8 cellular contexts compared by ENCODE assay signal in the genomic region with DNA sequence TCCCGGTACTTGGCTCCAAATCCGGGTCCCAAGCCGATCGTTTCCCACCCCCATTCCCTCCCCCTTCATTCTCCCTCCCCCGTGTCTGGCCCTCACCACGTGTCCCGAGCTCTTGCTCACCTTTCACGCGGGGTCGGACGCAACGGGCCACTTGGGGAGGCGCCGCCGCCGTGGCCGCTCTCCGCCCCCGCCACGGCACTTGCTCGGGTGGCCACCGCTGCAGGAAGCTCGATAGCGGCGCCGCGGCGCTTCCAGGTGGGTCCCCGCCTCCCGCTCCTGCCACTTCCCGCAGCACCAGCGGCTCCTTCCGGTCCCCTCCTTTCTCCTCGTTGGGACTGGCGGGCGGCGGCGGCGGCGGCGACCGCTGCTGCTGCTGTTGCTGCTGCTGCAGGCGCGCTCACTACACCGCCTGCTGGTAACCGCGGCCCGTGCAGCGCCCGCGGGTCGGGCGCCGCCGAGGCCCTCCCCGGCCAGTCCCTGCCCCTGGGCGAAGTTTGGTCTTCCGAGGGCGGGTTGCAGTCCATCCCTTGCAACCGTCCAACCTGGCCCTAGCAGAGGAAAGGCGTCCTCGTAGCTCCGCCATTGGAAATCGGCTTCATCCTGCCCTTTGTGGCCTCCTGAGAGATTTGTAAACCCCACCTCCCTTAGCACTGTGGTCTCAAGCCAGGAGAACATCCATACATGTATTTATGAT. TPM values are rescaled to one million over a fixed set of nuclear protein-coding genes. Genes with fewer than 3 reads are reported as not detected.
A peak's percentile ranks its signal among the peaks of the same experiment; 100 is the strongest.
DNase-seq lines count a peak whose midpoint lies in the region; ATAC-seq and TF ChIP-seq lines count a peak whose summit lies in the region.

No MANE protein-coding gene starts in this region.

- CTCF ChIA-PET in T-cell (lab: Charles Lee): interaction anchor here (0.5 to 1.5 kb wide), 9 partner anchors 9 to 539 kb away, joined by 3 to 12 read pairs (median 3); a partner anchor contains a TSS

- TF ChIP-seq POLR2A in GM15510 (IDR thresholded peaks at IDR 0.05; ENCODE audit: borderline replicate concordance, extremely low read depth, insufficient read length) (peak; percentile 74), uterus (IDR thresholded peaks at IDR 0.05) (peak in 1 of 2 donors; percentile 65)

- H3K4me3 Mint-ChIP-seq in T-cell: peak overlapping the region; percentile 82 to 91 (median 89)

- H3K36me3 ChIP-seq in right atrium auricular region (no peaks in the 10 kb centered on the region), uterus (no peaks in the 10 kb centered on the region)

- POLR2A ChIA-PET in T-cell (lab: Charles Lee): interaction anchor here (0.6 to 3.1 kb wide), 5 partner anchors 295 to 940 kb away, joined by 3 to 13 read pairs (median 6); a partner anchor contains a TSS

- H3K9me3 ChIP-seq in right atrium auricular region (no peaks in the 10 kb centered on the region), uterus (no peaks in the 10 kb centered on the region)

- no peaks in the 10 kb centered on the region for H3K9me3 Mint-ChIP-seq in T-cell

- ATAC-seq in HG02884 (IDR thresholded peaks at IDR 0.05; ENCODE audit: unreplicated experiment) (peak; percentile 67), T-cell (replicated peaks in 1 of 4) (peak; percentile 75 to 82 (median 78))

- H3K27ac Mint-ChIP-seq in T-cell: peak overlapping the region; percentile 94 to 97

- H3K4me1 ChIP-seq in right atrium auricular region: peaks cover 0 to 39% of the 10 kb centered on the region in 2 donors
- no peaks in the 10 kb centered on the region for H3K4me1 ChIP-seq in uterus

- no peaks in the 10 kb centered on the region for H3K36me3 Mint-ChIP-seq in T-cell

- no peaks in the 10 kb centered on the region for H3K27me3 Mint-ChIP-seq in T-cell

- peak; percentile 94 for DNase-seq in NCI-H146 (lab: John Stamatoyannopoulos, UW)
- DNase-seq in T-cell: peak; percentile 79 to 95 (median 90)
- peak; percentile 74 for DNase-seq in amniotic stem cell (lab: John Stamatoyannopoulos, UW)
- DNase-seq in right atrium auricular region (ENCODE audit: low spot score): peak; percentile 90
- DNase-seq in pulmonary artery endothelial cell (ENCODE audit: low read depth, low spot score): peak; percentile 67
- DNase-seq in uterus: peak; percentile 91

- H3K27me3 ChIP-seq in right atrium auricular region (no peaks in the 10 kb centered on the region), uterus (no peaks in the 10 kb centered on the region)

- H3K27ac ChIP-seq in right atrium auricular region: peak overlapping the region; percentile 95 to 97
- peak overlapping the region; percentile 91 to 96 for H3K27ac ChIP-seq in uterus

- intact Hi-C loops in uterus (cut with DNase I; ENCODE audit: low total_unique reads): no loop called here

- H3K4me1 Mint-ChIP-seq in T-cell: peaks cover 43 to 54% (median 49%) of the 10 kb centered on the region in 3 donors

- peak overlapping the region; percentile 78 to 87 for H3K4me3 ChIP-seq in right atrium auricular region
- H3K4me3 ChIP-seq in uterus: peak overlapping the region; percentile 78 to 80

- TF ChIP-seq CTCF in right atrium auricular region (IDR thresholded peaks at IDR 0.05) (peak; percentile 95 to 97), uterus (IDR thresholded peaks at IDR 0.05) (peak; percentile 65 to 98 (median 95))

RNA-seq across cellular contexts. Expression of a gene that starts 0.8 kb away (rescaled TPM):
- total RNA-seq in T-cell: 10 to 100 TPM; 48.6 to 64.2 (median 57.0) TPM
- total RNA-seq in right atrium auricular region: 10 to 100 TPM; 24.1 to 27.4 TPM
- total RNA-seq in pulmonary artery endothelial cell: 62.9 and 83.0 TPM in 2 replicates
- 100 to 1,000 TPM in 1 of 4 donors, 10 to 100 TPM in 3; 36.6 to 182 (median 79.6) TPM for total RNA-seq in uterus

Comparison
In these comparisons a context has a peak if more than half of its experiments do, and no peak if none do; other contexts are left out.
1. Peak in every context shown above with its lines: DNase-seq, ATAC-seq, H3K4me3 ChIP-seq and H3K27ac ChIP-seq.